28 cellular contexts compared by ENCODE assay signal in the genomic region with DNA sequence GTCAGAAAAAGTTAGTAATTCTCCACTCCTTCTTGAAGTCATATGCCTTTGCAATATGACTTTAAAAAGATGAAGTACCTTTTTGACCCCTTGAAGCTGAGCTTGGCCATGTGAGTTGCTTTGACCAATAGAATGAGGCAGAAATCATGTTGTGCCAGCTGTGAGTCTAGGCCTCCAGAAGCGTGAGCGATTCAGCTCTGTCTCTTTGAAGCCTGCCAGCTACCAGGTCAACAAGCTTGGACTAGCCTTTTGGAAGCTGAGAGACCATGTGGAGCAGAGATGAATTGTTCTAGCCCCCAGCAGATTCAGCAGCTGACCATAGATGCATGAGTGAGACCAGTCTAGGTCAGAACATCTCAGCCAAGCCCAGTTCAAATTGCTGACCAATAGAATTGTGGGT.
"Had no signal": no experiment of that assay in that cellular context is flagged by ENCODE, and none has a peak within 500 bp of the region (broad histone marks: within the 10 kb centered on the region; RNA-seq: fewer than 3 reads in every experiment).

No MANE protein-coding gene starts in this region.

- H3K4me1 ChIP-seq: adrenal gland, body of pancreas, esophagus muscularis mucosa, left ventricle myocardium inferior, pancreas, psoas muscle, sigmoid colon, stomach, suprapubic skin, tibial artery, upper lobe of right lung had no signal

- H3K9me3 Mint-ChIP-seq: activated naive CD4-positive, alpha-beta T cell treated with anti-CD3 and anti-CD28 coated beads for 36 hours; activated naive CD8-positive, alpha-beta T cell treated with anti-CD3 and anti-CD28 coated beads for 36 hours; endodermal cell; mesothelial cell of epicardium; stimulated activated effector memory CD8-positive, alpha-beta T cell treated with anti-CD3 and anti-CD28 coated beads, Interleukin-12 subunit alpha, Interleukin-12 subunit beta, amount 100 ng/mL, for 72 hours had no signal

- DNase-seq: activated CD4-positive, alpha-beta T cell treated with anti-CD3 and anti-CD28 coated beads for 48 hours; activated CD4-positive, alpha-beta T cell treated with anti-CD3 and anti-CD28 coated beads, Interleukin-2, amount 50 U/mL, for 48 hours; activated CD8-positive, alpha-beta memory T cell treated with anti-CD3 and anti-CD28 coated beads for 24 hours; activated effector memory CD4-positive, alpha-beta T cell treated with Interleukin-2 at 50 U/mL for 16 hours; activated naive CD4-positive, alpha-beta T cell treated with anti-CD3 and anti-CD28 coated beads for 36 hours; activated naive CD8-positive, alpha-beta T cell treated with anti-CD3 and anti-CD28 coated beads for 36 hours; adrenal gland; aorta; body of pancreas; endodermal cell; left ventricle myocardium inferior; naive thymus-derived CD4-positive, alpha-beta T cell; pancreas; psoas muscle; sigmoid colon; small intestine; stimulated activated CD4-positive, alpha-beta T cell treated with anti-CD3 and anti-CD28 coated beads, Interleukin-4, amount 100 ng/mL, for 24 hours; stomach; T-helper 17 cell; T1000; tibial artery; upper lobe of right lung; WERI-Rb-1 had no signal

- H3K4me3 ChIP-seq: adrenal gland, body of pancreas, esophagus muscularis mucosa, left ventricle myocardium inferior, pancreas, psoas muscle, sigmoid colon, stomach, suprapubic skin, tibial artery, upper lobe of right lung had no signal

- H3K36me3 Mint-ChIP-seq: activated naive CD8-positive, alpha-beta T cell treated with anti-CD3 and anti-CD28 coated beads for 36 hours; mesothelial cell of epicardium; naive thymus-derived CD4-positive, alpha-beta T cell; stimulated activated effector memory CD8-positive, alpha-beta T cell treated with anti-CD3 and anti-CD28 coated beads, Interleukin-12 subunit alpha, Interleukin-12 subunit beta, amount 100 ng/mL, for 72 hours had no signal

- H3K27me3 ChIP-seq: adrenal gland, body of pancreas, esophagus muscularis mucosa, pancreas, sigmoid colon, stomach, suprapubic skin, tibial artery, upper lobe of right lung had no signal

- H3K36me3 ChIP-seq: adrenal gland, esophagus muscularis mucosa, left ventricle myocardium inferior, pancreas, sigmoid colon, stomach, suprapubic skin, tibial artery, upper lobe of right lung, WERI-Rb-1 had no signal

- H3K4me3 Mint-ChIP-seq: activated naive CD4-positive, alpha-beta T cell treated with anti-CD3 and anti-CD28 coated beads for 36 hours; activated naive CD8-positive, alpha-beta T cell treated with anti-CD3 and anti-CD28 coated beads for 36 hours; endodermal cell; mesothelial cell of epicardium; naive thymus-derived CD4-positive, alpha-beta T cell; stimulated activated effector memory CD8-positive, alpha-beta T cell treated with anti-CD3 and anti-CD28 coated beads, Interleukin-12 subunit alpha, Interleukin-12 subunit beta, amount 100 ng/mL, for 72 hours; T-helper 17 cell had no signal

- ATAC-seq: activated CD4-positive, CD25-positive, alpha-beta regulatory T cell treated with anti-CD3 and anti-CD28 coated beads, Interleukin-2, amount 50 U/mL, for 24 hours; body of pancreas; naive thymus-derived CD4-positive, alpha-beta T cell; pancreas; psoas muscle; stimulated activated effector memory CD8-positive, alpha-beta T cell treated with anti-CD3 and anti-CD28 coated beads, Interleukin-12 subunit alpha, Interleukin-12 subunit beta, amount 100 ng/mL, for 72 hours; T-helper 17 cell; upper lobe of right lung had no signal

- H3K27ac Mint-ChIP-seq: activated naive CD4-positive, alpha-beta T cell treated with anti-CD3 and anti-CD28 coated beads for 36 hours; activated naive CD8-positive, alpha-beta T cell treated with anti-CD3 and anti-CD28 coated beads for 36 hours; endodermal cell; mesothelial cell of epicardium; naive thymus-derived CD4-positive, alpha-beta T cell; stimulated activated effector memory CD8-positive, alpha-beta T cell treated with anti-CD3 and anti-CD28 coated beads, Interleukin-12 subunit alpha, Interleukin-12 subunit beta, amount 100 ng/mL, for 72 hours; T-helper 17 cell had no signal

- H3K4me1 Mint-ChIP-seq: endodermal cell had no signal

- H3K9me3 ChIP-seq: adrenal gland, body of pancreas, esophagus muscularis mucosa, left ventricle myocardium inferior, pancreas, psoas muscle, sigmoid colon, stomach, suprapubic skin, tibial artery, upper lobe of right lung had no signal

- H3K27me3 Mint-ChIP-seq: activated naive CD8-positive, alpha-beta T cell treated with anti-CD3 and anti-CD28 coated beads for 36 hours; naive thymus-derived CD4-positive, alpha-beta T cell; T-helper 17 cell had no signal
